In the genomic region with DNA sequence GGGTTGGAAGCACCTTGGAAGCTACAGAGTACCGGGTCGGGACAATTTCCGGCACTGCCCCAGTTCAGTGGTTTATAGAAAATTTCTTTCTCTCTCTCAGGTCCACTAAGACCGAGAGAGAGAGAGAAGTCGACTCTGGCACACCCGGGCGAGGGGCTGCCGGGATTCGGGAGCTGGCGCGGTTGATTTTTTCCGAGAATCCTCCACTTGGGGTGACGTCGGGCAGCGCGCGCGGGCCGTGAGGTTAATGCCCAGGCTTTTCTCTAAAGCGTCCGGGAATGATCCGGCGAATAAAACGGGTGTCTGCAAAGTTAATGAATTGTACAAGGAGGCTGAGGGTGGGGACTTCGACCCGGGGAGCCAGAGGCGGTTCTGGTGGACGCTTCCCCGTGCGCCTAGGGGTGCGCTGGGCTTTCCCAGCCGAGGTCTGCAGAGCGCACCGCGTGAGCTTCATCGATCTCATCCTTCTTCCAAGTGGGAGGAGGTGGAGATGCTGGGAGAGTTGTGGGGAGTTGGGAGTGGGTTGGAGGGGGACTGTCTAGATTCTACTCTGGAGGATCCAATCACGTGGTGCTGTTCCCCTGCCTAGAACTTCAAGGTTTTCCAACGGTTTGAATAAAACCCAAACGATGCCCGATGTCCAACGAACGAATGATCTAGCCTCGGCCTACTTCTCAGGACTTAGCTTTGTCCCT, we compare ENCODE assay signal across 2 cellular contexts.
TF ChIP-seq lines count a peak whose summit lies in the region.

No MANE protein-coding gene starts in this region.

TF ChIP-seq in GM23338, 12 proteins besides CTCF, POLR2A, EP300 and RAD21:
- TF ChIP-seq NANOG (IDR thresholded peaks at IDR 0.05; ENCODE audit: borderline replicate concordance), result no peak
- TF ChIP-seq EZH2 (IDR thresholded peaks at IDR 0.05; ENCODE audit: low read depth, unreplicated experiment), result peak; percentile 84

TF ChIP-seq in HepG2, 621 proteins besides CTCF, POLR2A, EP300 and RAD21:
- peak; percentile 20; the same call in 1 of the 2 replicates for TF ChIP-seq ZBTB38 (CRISPR knock-in tag; IDR thresholded peaks at IDR 0.05)
- TF ChIP-seq ZBTB46 (CRISPR knock-in tag; IDR thresholded peaks at IDR 0.05; ENCODE audit: borderline replicate concordance), result no peak
- TF ChIP-seq ZKSCAN8 (CRISPR knock-in tag; IDR thresholded peaks at IDR 0.05; ENCODE audit: borderline replicate concordance), result no peak
- TF ChIP-seq ZNF644 (CRISPR knock-in tag; IDR thresholded peaks at IDR 0.05; ENCODE audit: low read depth), result no peak
- TF ChIP-seq, protein P1, sequence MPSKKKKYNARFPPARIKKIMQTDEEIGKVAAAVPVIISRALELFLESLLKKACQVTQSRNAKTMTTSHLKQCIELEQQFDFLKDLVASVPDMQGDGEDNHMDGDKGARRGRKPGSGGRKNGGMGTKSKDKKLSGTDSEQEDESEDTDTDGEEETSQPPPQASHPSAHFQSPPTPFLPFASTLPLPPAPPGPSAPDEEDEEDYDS (CRISPR knock-in tag; IDR thresholded peaks at IDR 0.05), result no peak
TF ChIP-seq in HepG2: peak in this region for 1.
